Comparison of ENCODE assay signal across 13 cellular contexts in the genomic region with DNA sequence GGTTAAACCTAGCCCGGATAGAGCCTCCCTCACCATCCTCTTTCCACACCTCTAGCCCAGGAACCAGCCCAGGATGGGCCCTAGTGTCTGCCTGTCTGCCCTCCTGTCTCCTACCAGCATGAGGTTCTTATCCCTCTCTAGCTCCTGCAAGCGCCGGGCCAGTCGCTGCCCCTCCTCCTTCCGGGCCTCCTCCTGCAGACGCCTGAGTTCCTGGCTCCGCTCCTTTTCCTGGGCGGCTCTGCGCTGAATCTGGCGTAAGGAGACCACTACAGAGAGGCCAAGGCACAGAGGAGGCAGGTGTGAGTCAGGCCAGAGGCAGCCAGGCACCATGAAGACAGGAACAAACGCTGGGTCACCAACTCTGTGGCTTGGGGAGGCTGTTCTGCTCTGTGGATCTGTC. TPM values are rescaled to one million over a fixed set of nuclear protein-coding genes. Genes with fewer than 3 reads are reported as not detected.
DNase-seq lines count a peak whose midpoint lies in the region; ATAC-seq and TF ChIP-seq lines count a peak whose summit lies in the region.
"Had no signal": no experiment of that assay in that cellular context is flagged by ENCODE, and none has a peak within 500 bp of the region (broad histone marks: within the 10 kb centered on the region; RNA-seq: fewer than 3 reads in every experiment).

No MANE protein-coding gene starts in this region.

- H3K27me3 ChIP-seq in duodenal mucosa (ENCODE audit: control insufficient read depth in 1 of 2, insufficient read depth in 2 of 2, low read length in 2 of 2) (no peaks in the 10 kb centered on the region), tibial nerve (no peaks in the 10 kb centered on the region)

- H3K4me3 ChIP-seq in duodenal mucosa (ENCODE audit: low read depth in 1 of 2, low read length in 2 of 2) (no peak overlapping the region), tibial nerve (no peak overlapping the region)

- H3K9me3 ChIP-seq in duodenal mucosa (ENCODE audit: control insufficient read depth in 1 of 2, low read length in 2 of 2) (no peaks in the 10 kb centered on the region), tibial nerve (no peaks in the 10 kb centered on the region)

- no peak for TF ChIP-seq POLR2A in tibial nerve (IDR thresholded peaks at IDR 0.05)

- H3K27ac ChIP-seq in duodenal mucosa (ENCODE audit: low read depth, low read length): no peak overlapping the region
- peak overlapping the region in 1 of 4 donors; percentile 19 for H3K27ac ChIP-seq in tibial nerve

- peak overlapping the region; percentile 6 to 15 for H3K9ac ChIP-seq in duodenal mucosa (ENCODE audit: low read depth in 1 of 2, low read length in 2 of 2)

- no peak for ATAC-seq in HG03521 (IDR thresholded peaks at IDR 0.05; ENCODE audit: unreplicated experiment)
- ATAC-seq: stimulated activated effector memory CD8-positive, alpha-beta T cell treated with anti-CD3 and anti-CD28 coated beads, Interleukin-12 subunit alpha, Interleukin-12 subunit beta, amount 100 ng/mL, for 72 hours had no signal

- H3K36me3 ChIP-seq in duodenal mucosa (ENCODE audit: control insufficient read depth in 1 of 2, insufficient read depth in 2 of 2, low read length in 2 of 2) (peaks cover 0 to 7% of the 10 kb centered on the region in 2 donors), tibial nerve (peaks cover 0 to 48% (median 0%) of the 10 kb centered on the region in 3 donors)

- 45 to 49% methylated on average over 11 of the region's 11 CpGs for WGBS in tibial nerve, 2 donors

- H3K4me1 ChIP-seq in duodenal mucosa (ENCODE audit: control insufficient read depth in 1 of 2, insufficient read depth in 2 of 2, low read length in 2 of 2) (peaks cover 27 to 29% of the 10 kb centered on the region in 2 donors), tibial nerve (peaks cover 0 to 15% (median 0%) of the 10 kb centered on the region in 4 donors)

- TF ChIP-seq CTCF in tibial nerve (IDR thresholded peaks at IDR 0.05): no peak

- DNase-seq in LHCN-M2 (ENCODE audit: low read depth) (peak; percentile 33), kidney glomerular epithelial cell (lab: John Stamatoyannopoulos, UW) (peak; percentile 64), tibial nerve (ENCODE audit: low spot score in 2 of 2) (peak; percentile 31 to 34), occipital lobe (lab: John Stamatoyannopoulos, UW) (no peak), mesenteric fat pad (ENCODE audit: low spot score) (no peak), NAMALWA (ENCODE audit: low spot score) (no peak)
- DNase-seq: activated CD4-positive, alpha-beta memory T cell treated with anti-CD3 and anti-CD28 coated beads, Interleukin-2, amount 10 ng/mL, durations not matched to agents 7 days and 5 days; central memory CD4-positive, alpha-beta T cell; NCI-H1436 treated with DMSO at 0.1 percent for 48 hours had no signal

- TF ChIP-seq EP300 in tibial nerve (IDR thresholded peaks at IDR 0.05): no peak

RNA-seq across cellular contexts. Expression of gene PSORS1C2, which starts 4.3 kb away (rescaled TPM):
- not detected in 2 replicates for total RNA-seq in LHCN-M2 (2014; rRNA removed)
- 0.05 TPM for polyA plus RNA-seq in LHCN-M2 (2012)
- total RNA-seq in tibial nerve: not detected
- total RNA-seq in occipital lobe: not detected
- total RNA-seq in mesenteric fat pad: not detected
- total RNA-seq: activated CD4-positive, alpha-beta memory T cell treated with anti-CD3 and anti-CD28 coated beads, Interleukin-2, amount 10 ng/mL, durations not matched to agents 7 days and 5 days; skeletal muscle tissue had no signal

RNA-seq across cellular contexts. Expression of gene CCHCR1, which starts 14.5 kb away (rescaled TPM):
- total RNA-seq in LHCN-M2 (2014; rRNA removed) (43.2 and 46.7 TPM in 2 replicates), tibial nerve (10 to 100 TPM; 13.8 to 25.1 (median 18.7) TPM), occipital lobe (7.6 TPM), mesenteric fat pad (8.4 TPM)
- polyA plus RNA-seq in LHCN-M2 (2012): 26.1 TPM

RNA-seq across cellular contexts. Expression of gene TCF19, which starts 15.2 kb away (rescaled TPM):
- total RNA-seq in LHCN-M2 (2014; rRNA removed): 61.1 and 65.0 TPM in 2 replicates
- 32.1 TPM for polyA plus RNA-seq in LHCN-M2 (2012)
- total RNA-seq in tibial nerve: 1 to 10 TPM; 1.2 to 4.6 (median 4.0) TPM
- 3.4 TPM for total RNA-seq in occipital lobe
- 2.1 TPM for total RNA-seq in mesenteric fat pad

RNA-seq across cellular contexts. Expression of gene CDSN, which starts 22.9 kb away (rescaled TPM):
- not detected in 2 replicates for total RNA-seq in LHCN-M2 (2014; rRNA removed)
- polyA plus RNA-seq in LHCN-M2 (2012): 0.23 TPM
- not detected for total RNA-seq in tibial nerve
- total RNA-seq in occipital lobe: not detected
- total RNA-seq in mesenteric fat pad: not detected
- total RNA-seq: activated CD4-positive, alpha-beta memory T cell treated with anti-CD3 and anti-CD28 coated beads, Interleukin-2, amount 10 ng/mL, durations not matched to agents 7 days and 5 days; skeletal muscle tissue had no signal

RNA-seq across cellular contexts. Expression of gene POU5F1, which starts 27.3 kb away (rescaled TPM):
- 0.63 and 1.3 TPM in 2 replicates for total RNA-seq in LHCN-M2 (2014; rRNA removed)
- polyA plus RNA-seq in LHCN-M2 (2012): 2.3 TPM
- 1 to 10 TPM in 2 of 4 donors, not detected in 2; 1.2 to 9.8 TPM for total RNA-seq in tibial nerve
- not detected for total RNA-seq in occipital lobe
- total RNA-seq in mesenteric fat pad: 0.93 TPM
- total RNA-seq: activated CD4-positive, alpha-beta memory T cell treated with anti-CD3 and anti-CD28 coated beads, Interleukin-2, amount 10 ng/mL, durations not matched to agents 7 days and 5 days; skeletal muscle tissue had no signal

Comparison
In these comparisons a context has a peak if more than half of its experiments do, and no peak if none do; other contexts are left out.
1. DNase-seq: peak in LHCN-M2 (single experiment), kidney glomerular epithelial cell (single experiment) and tibial nerve (2 of 2); none in occipital lobe (single experiment), mesenteric fat pad (single experiment) and NAMALWA (single experiment).
2. RNA of gene TCF19, which starts 15.2 kb away (total RNA-seq): 61.1 to 65.0 TPM in LHCN-M2; 1.2 to 4.6 TPM in tibial nerve, 3.4 TPM in occipital lobe (single experiment) and 2.1 TPM in mesenteric fat pad (single experiment); every median in the first group is over 10 times any median in the second.